In the genomic region with DNA sequence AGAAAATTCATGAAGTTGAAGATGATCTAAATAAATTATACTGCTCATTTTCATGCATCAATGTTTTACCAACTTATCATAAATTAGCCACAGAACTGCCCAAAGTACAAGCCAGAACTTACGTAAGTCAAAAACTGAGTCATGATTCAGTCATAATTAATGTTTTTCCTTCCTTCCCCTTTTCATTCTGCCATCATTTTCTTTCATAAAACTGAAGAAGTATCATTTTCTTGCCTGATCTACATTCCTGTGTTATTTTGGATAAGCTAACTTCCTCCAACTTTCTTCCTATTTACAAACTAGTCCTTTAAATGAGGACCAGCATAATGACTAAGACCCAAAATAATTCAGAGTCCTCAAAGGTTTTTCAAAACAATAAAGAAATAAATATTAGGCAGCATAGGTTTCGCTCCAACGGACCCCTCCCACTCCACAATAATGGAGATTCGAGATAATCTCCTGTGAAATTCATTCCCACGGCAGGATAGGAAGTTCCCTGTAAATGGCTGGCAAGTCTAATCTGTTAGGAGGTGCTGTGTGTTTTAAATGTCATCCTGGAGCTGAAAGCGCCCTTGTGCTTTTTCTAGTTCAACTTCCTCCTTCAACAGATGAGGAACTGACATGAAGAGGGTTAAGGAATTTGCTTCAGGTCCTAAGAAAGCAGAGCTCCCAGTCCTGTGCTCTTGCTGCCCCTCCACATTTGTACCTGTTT, we compare ENCODE assay signal across 10 cellular contexts.
A peak's percentile ranks its signal among the peaks of the same experiment; 100 is the strongest.
DNase-seq lines count a peak whose midpoint lies in the region; ATAC-seq, FAIRE-seq and TF ChIP-seq lines count a peak whose summit lies in the region.
"Had no signal": no experiment of that assay in that cellular context is flagged by ENCODE, and none has a peak within 500 bp of the region (broad histone marks: within the 10 kb centered on the region; RNA-seq: fewer than 3 reads in every experiment).

No MANE protein-coding gene starts in this region.

- no peak for TF ChIP-seq POLR2A in A549 (IDR thresholded peaks at IDR 0.05; ENCODE audit: low read length)

- H3K4me2 ChIP-seq in A549 = 0 out of 3 replicates have a peak overlapping the region, but pooled peaks have one; percentile 27

- 0 out of 6 replicates have a peak overlapping the region, but pooled peaks of 1 of the 2 experiments have one; percentile 11 for H3K27ac ChIP-seq in A549
- peak overlapping the region; percentile 56 for H3K27ac ChIP-seq in lower lobe of right lung

- no peaks in the 10 kb centered on the region for H3K36me3 Mint-ChIP-seq in activated T-cell treated with anti-CD3 and anti-CD28 coated beads, Interleukin-2, amount 50 U/mL, for 72 hours (ENCODE audit: insufficient read depth in 2 of 2)
- H3K36me3 Mint-ChIP-seq in glutamatergic neuron (ENCODE audit: unreplicated experiment) = peaks cover 10% of the 10 kb centered on the region

- TF ChIP-seq CTCF in A549 (IDR thresholded peaks at IDR 0.05) = no peak
- no peak for TF ChIP-seq CTCF in cardiac fibroblast (IDR thresholded peaks at IDR 0.05; ENCODE audit: low read depth, low read length)
- TF ChIP-seq CTCF in lower lobe of right lung (IDR thresholded peaks at IDR 0.05) = no peak
- no peak for TF ChIP-seq CTCF in glutamatergic neuron (IDR thresholded peaks at IDR 0.05; ENCODE audit: partially characterized antibody, unreplicated experiment)

- WGBS in A549 (ENCODE audit: missing lambda C conversion rate) = 78% methylated on average over 6 of the region's 6 CpGs

- in situ Hi-C loops in ACHN (cut with HindIII; ENCODE audit: low pct_ligation_motif_present, low pct_unique_long_range_greater_than_20kb, low sequenced_read_pairs) = no loop called here

- H3K4me3 ChIP-seq in A549 (no peak overlapping the region), cardiac fibroblast (replicated peaks in 1 of 2; ENCODE audit: low read depth in 2 of 2, low read length in 2 of 2) (no peak overlapping the region), lower lobe of right lung (no peak overlapping the region)

- no peaks in the 10 kb centered on the region for H3K9me3 Mint-ChIP-seq in activated T-cell treated with anti-CD3 and anti-CD28 coated beads, Interleukin-2, amount 50 U/mL, for 72 hours
- H3K9me3 Mint-ChIP-seq in glutamatergic neuron (ENCODE audit: unreplicated experiment) = no peaks in the 10 kb centered on the region
- H3K9me3 Mint-ChIP-seq: central memory CD8-positive, alpha-beta T cell had no signal

- no peak overlapping the region for H3K4me3 Mint-ChIP-seq in activated T-cell treated with anti-CD3 and anti-CD28 coated beads, Interleukin-2, amount 50 U/mL, for 72 hours
- H3K4me3 Mint-ChIP-seq in glutamatergic neuron (ENCODE audit: unreplicated experiment) = no peak overlapping the region
- H3K4me3 Mint-ChIP-seq: central memory CD8-positive, alpha-beta T cell had no signal

- peaks cover 43% of the 10 kb centered on the region for H3K36me3 ChIP-seq in lower lobe of right lung

- CTCF ChIA-PET in A549 (lab: Yijun Ruan, JAX) = no interaction called here

- no peak for FAIRE-seq in A549 (lab: Jason Lieb, UNC)

- TF ChIP-seq EP300 in A549 (IDR thresholded peaks at IDR 0.05) = no peak

- no peak for TF ChIP-seq RAD21 in A549 (conservative IDR thresholded peaks at IDR 0.05 in 1 of 2, IDR thresholded peaks at IDR 0.05 in 1 of 2)

- H3K27ac Mint-ChIP-seq in activated T-cell treated with anti-CD3 and anti-CD28 coated beads, Interleukin-2, amount 50 U/mL, for 72 hours = no peak overlapping the region
- no peak overlapping the region for H3K27ac Mint-ChIP-seq in glutamatergic neuron (ENCODE audit: unreplicated experiment)

- POLR2A ChIA-PET in A549 (lab: Yijun Ruan, JAX) = no interaction called here

- intact Hi-C loops in lower lobe of right lung (cut with DNase I) = no loop called here

- DNase-seq in A549 (ENCODE audit: low read depth in 1 of 2, low spot score in 1 of 2) (no peak), NAMALWA (ENCODE audit: low spot score) (peak; percentile 14), cardiac fibroblast (ENCODE audit: low read depth in 2 of 2) (peak; percentile 70 to 81), lower lobe of right lung (no peak), ACHN (no peak), glutamatergic neuron (no peak)
- DNase-seq in activated T-cell treated with anti-CD3 and anti-CD28 coated beads, Interleukin-2, amount 50 U/mL, for 72 hours = no peak
- DNase-seq: NCI-H1930 had no signal

- H3K4me1 ChIP-seq in A549 (peaks cover 9% of the 10 kb centered on the region; the same call in 2 of the 3 replicates), lower lobe of right lung (peaks cover 31% of the 10 kb centered on the region)

- no peaks in the 10 kb centered on the region for H3K27me3 ChIP-seq in lower lobe of right lung (ENCODE audit: low read depth)

- no peak for ATAC-seq in A549
- ATAC-seq in lower lobe of right lung = peak; percentile 54 to 71
- no peak for ATAC-seq in activated T-cell treated with anti-CD3 and anti-CD28 coated beads, Interleukin-2, amount 50 U/mL, for 72 hours (replicated peaks in 1 of 2)
- no peak for ATAC-seq in GM18511 (IDR thresholded peaks at IDR 0.05; ENCODE audit: unreplicated experiment)

- H3K9me3 ChIP-seq in A549 (no peaks in the 10 kb centered on the region), lower lobe of right lung (no peaks in the 10 kb centered on the region)

- no peaks in the 10 kb centered on the region for H3K27me3 Mint-ChIP-seq in activated T-cell treated with anti-CD3 and anti-CD28 coated beads, Interleukin-2, amount 50 U/mL, for 72 hours (ENCODE audit: low read depth)
- no peaks in the 10 kb centered on the region for H3K27me3 Mint-ChIP-seq in glutamatergic neuron (ENCODE audit: unreplicated experiment)
- H3K27me3 Mint-ChIP-seq: central memory CD8-positive, alpha-beta T cell had no signal

- no peaks in the 10 kb centered on the region for H3K4me1 Mint-ChIP-seq in activated T-cell treated with anti-CD3 and anti-CD28 coated beads, Interleukin-2, amount 50 U/mL, for 72 hours (ENCODE audit: low read depth)
- H3K4me1 Mint-ChIP-seq in glutamatergic neuron (ENCODE audit: low read depth, unreplicated experiment) = peaks cover 4% of the 10 kb centered on the region
- H3K4me1 Mint-ChIP-seq: central memory CD8-positive, alpha-beta T cell had no signal

TF ChIP-seq in A549, 52 proteins besides CTCF, POLR2A, EP300 and RAD21:
- TF ChIP-seq ZC3H11A (IDR thresholded peaks at IDR 0.05) = no peak
- no peak for TF ChIP-seq RNF2 (IDR thresholded peaks at IDR 0.05; ENCODE audit: borderline replicate concordance, low read depth)
- TF ChIP-seq ESRRA (IDR thresholded peaks at IDR 0.05; ENCODE audit: borderline replicate concordance, low read length) = no peak
- no peak for TF ChIP-seq POLR2AphosphoS2 (conservative IDR thresholded peaks at IDR 0.05; ENCODE audit: low read length)
- TF ChIP-seq SMC3 (IDR thresholded peaks at IDR 0.05) = no peak
- no peak for TF ChIP-seq JUNB (IDR thresholded peaks at IDR 0.05)
- no peak for TF ChIP-seq NPAS2 (CRISPR knock-in tag; IDR thresholded peaks at IDR 0.05; ENCODE audit: borderline replicate concordance)
- no peak for TF ChIP-seq MAFK (IDR thresholded peaks at IDR 0.05; ENCODE audit: partially characterized antibody)
- TF ChIP-seq, protein P1, sequence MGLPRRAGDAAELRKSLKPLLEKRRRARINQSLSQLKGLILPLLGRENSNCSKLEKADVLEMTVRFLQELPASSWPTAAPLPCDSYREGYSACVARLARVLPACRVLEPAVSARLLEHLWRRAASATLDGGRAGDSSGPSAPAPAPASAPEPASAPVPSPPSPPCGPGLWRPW (IDR thresholded peaks at IDR 0.05) = no peak
- no peak for TF ChIP-seq ZFP36 (IDR thresholded peaks at IDR 0.05; ENCODE audit: borderline replicate concordance, partially characterized antibody)
TF ChIP-seq in A549: peak in this region for 0.

Comparison
In these comparisons a context has a peak if more than half of its experiments do, and no peak if none do; other contexts are left out.
1. ATAC-seq: peak in lower lobe of right lung (2 of 2); none in A549 (0 of 2), activated T-cell treated with anti-CD3 and anti-CD28 coated beads, Interleukin-2, amount 50 U/mL, for 72 hours (0 of 2) and GM18511 (single experiment).
2. DNase-seq: peak in NAMALWA (single experiment) and cardiac fibroblast (2 of 2); none in A549 (0 of 2), lower lobe of right lung (single experiment), ACHN (single experiment), activated T-cell treated with anti-CD3 and anti-CD28 coated beads, Interleukin-2, amount 50 U/mL, for 72 hours (0 of 2) and glutamatergic neuron (single experiment).